ENCODE assay signal across 8 cellular contexts in the genomic region with DNA sequence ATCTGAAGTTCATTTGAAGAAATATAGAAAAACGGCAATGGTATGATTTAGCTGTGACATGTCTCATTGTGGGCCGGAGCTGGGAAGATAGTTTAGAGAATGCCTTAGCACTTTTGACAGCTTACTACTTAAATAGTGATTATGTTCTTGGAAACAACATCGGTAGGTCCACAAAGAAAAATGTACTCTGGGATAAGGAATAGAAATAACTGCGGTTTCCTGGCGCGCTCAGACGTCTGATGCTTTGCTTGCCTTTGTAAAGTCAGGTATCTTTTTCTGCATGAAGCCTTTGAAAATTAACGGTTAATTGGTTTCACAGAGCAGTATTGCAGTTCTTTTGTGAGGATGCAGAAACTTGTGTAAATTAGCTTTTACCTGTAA. TPM values are rescaled to one million over a fixed set of nuclear protein-coding genes. Genes with fewer than 3 reads are reported as not detected.
DNase-seq lines count a peak whose midpoint lies in the region; ATAC-seq and TF ChIP-seq lines count a peak whose summit lies in the region.

No MANE protein-coding gene starts in this region.

- peak overlapping the region; percentile 94 for H3K4me3 Mint-ChIP-seq in stimulated activated naive CD8-positive, alpha-beta T cell treated with anti-CD3 and anti-CD28 coated beads, Interleukin-15, Interleukin-2, amounts not matched to agents 100 ng/mL and 50 ng/mL, for 24 hours

- H3K4me1 Mint-ChIP-seq in stimulated activated naive CD8-positive, alpha-beta T cell treated with anti-CD3 and anti-CD28 coated beads, Interleukin-15, Interleukin-2, amounts not matched to agents 100 ng/mL and 50 ng/mL, for 24 hours (ENCODE audit: low read depth) = peaks cover 53% of the 10 kb centered on the region

- H3K9me3 Mint-ChIP-seq in stimulated activated naive CD8-positive, alpha-beta T cell treated with anti-CD3 and anti-CD28 coated beads, Interleukin-15, Interleukin-2, amounts not matched to agents 100 ng/mL and 50 ng/mL, for 24 hours = no peaks in the 10 kb centered on the region

- no peaks in the 10 kb centered on the region for H3K36me3 ChIP-seq in breast epithelium
- no peaks in the 10 kb centered on the region for H3K36me3 ChIP-seq in aorta (ENCODE audit: control insufficient read depth in 1 of 2, insufficient read depth in 2 of 2, low read length in 1 of 2)

- DNase-seq in stimulated activated naive CD8-positive, alpha-beta T cell treated with anti-CD3 and anti-CD28 coated beads, Interleukin-15, Interleukin-2, amounts not matched to agents 100 U/mL and 50 U/mL, for 24 hours = no peak
- DNase-seq in breast epithelium (ENCODE audit: low spot score in 2 of 2) (no peak), aorta (no peak), NCI-H1930 (lab: John Stamatoyannopoulos, UW) (no peak), GF-D8 (lab: John Stamatoyannopoulos, UW) (no peak)

- H3K4me1 ChIP-seq in breast epithelium = peaks cover 3 to 41% of the 10 kb centered on the region in 2 donors
- peaks cover 81% of the 10 kb centered on the region for H3K4me1 ChIP-seq in mononuclear cell (ENCODE audit: insufficient read depth, low read length)
- peaks cover 1 to 3% of the 10 kb centered on the region in 2 donors for H3K4me1 ChIP-seq in aorta (ENCODE audit: control insufficient read depth in 1 of 2, insufficient read depth in 2 of 2, low read length in 2 of 2)

- TF ChIP-seq CTCF in breast epithelium (IDR thresholded peaks at IDR 0.05) = peak in 1 of 3 donors; percentile 4

- H3K27ac Mint-ChIP-seq in stimulated activated naive CD8-positive, alpha-beta T cell treated with anti-CD3 and anti-CD28 coated beads, Interleukin-15, Interleukin-2, amounts not matched to agents 100 ng/mL and 50 ng/mL, for 24 hours = peak overlapping the region; percentile 86

- H3K27me3 Mint-ChIP-seq in stimulated activated naive CD8-positive, alpha-beta T cell treated with anti-CD3 and anti-CD28 coated beads, Interleukin-15, Interleukin-2, amounts not matched to agents 100 ng/mL and 50 ng/mL, for 24 hours = no peaks in the 10 kb centered on the region

- no peak for TF ChIP-seq POLR2A in breast epithelium (IDR thresholded peaks at IDR 0.05)

- H3K9me3 ChIP-seq in breast epithelium (no peaks in the 10 kb centered on the region), mononuclear cell (ENCODE audit: low read depth, low read length) (no peaks in the 10 kb centered on the region), aorta (ENCODE audit: control insufficient read depth, low read length) (no peaks in the 10 kb centered on the region)

- peaks cover 5% of the 10 kb centered on the region for H3K36me3 Mint-ChIP-seq in stimulated activated naive CD8-positive, alpha-beta T cell treated with anti-CD3 and anti-CD28 coated beads, Interleukin-15, Interleukin-2, amounts not matched to agents 100 ng/mL and 50 ng/mL, for 24 hours (ENCODE audit: low read depth)

- H3K27ac ChIP-seq in breast epithelium (peak overlapping the region; percentile 92 to 98), aorta (ENCODE audit: low read depth in 1 of 2, low read length in 2 of 2) (no peak overlapping the region)

- H3K27me3 ChIP-seq in breast epithelium (no peaks in the 10 kb centered on the region), mononuclear cell (ENCODE audit: insufficient read depth, low read length) (no peaks in the 10 kb centered on the region), aorta (ENCODE audit: control insufficient read depth in 1 of 2, insufficient read depth in 2 of 2, low read length in 1 of 2) (no peaks in the 10 kb centered on the region)

- H3K4me3 ChIP-seq in breast epithelium (peak overlapping the region; percentile 83 to 93 (median 86)), mononuclear cell (ENCODE audit: low read length) (peak overlapping the region; percentile 90), aorta (ENCODE audit: low read length in 2 of 2) (peak overlapping the region; percentile 89 to 93)

- 8 to 10% methylated on average over 8 of the region's 8 CpGs for WGBS in aorta, 2 donors

- intact Hi-C loops in breast epithelium (cut with DNase I; ENCODE audit: low total_unique reads) (no loop called here), aorta (cut with DNase I) (loop anchor here (5.0 to 10.0 kb wide), 2 partner anchors 46 to 49 kb away; no protein-coding TSS in a partner anchor)

- no peak for ATAC-seq in stimulated activated naive CD8-positive, alpha-beta T cell treated with anti-CD3 and anti-CD28 coated beads, Interleukin-15, Interleukin-2, amounts not matched to agents 100 U/mL and 50 U/mL, for 24 hours
- no peak for ATAC-seq in aorta (ENCODE audit: low FRiP score)
- no peak for ATAC-seq in HG03342 (IDR thresholded peaks at IDR 0.05; ENCODE audit: unreplicated experiment)

RNA-seq across cellular contexts. Expression of a gene that starts 1.4 kb away (rescaled TPM):
- total RNA-seq in breast epithelium (10 to 100 TPM; 70.4 to 88.7 (median 76.7) TPM), mononuclear cell (408 TPM), aorta (10 to 100 TPM; 46.9 to 60.0 TPM)
- polyA plus RNA-seq in aorta = 10 to 100 TPM; 16.3 to 28.9 TPM

Comparison
In these comparisons a context has a peak if more than half of its experiments do, and no peak if none do; other contexts are left out.
1. H3K27ac ChIP-seq: peak in breast epithelium (2 of 2); none in aorta (0 of 2).
2. Peak in every context shown above with its lines, with median percentiles within 50 percentile points of each other: H3K4me3 ChIP-seq.